1 cellular context compared by ENCODE assay signal in genomic region chr11:1854949-1855885, GRCh38.
TF ChIP-seq lines count a peak whose summit lies in the region.

No MANE protein-coding gene starts in this region.

TF ChIP-seq in HepG2, 621 proteins besides CTCF, POLR2A, EP300 and RAD21:
- TF ChIP-seq ZNF251 (CRISPR knock-in tag; IDR thresholded peaks at IDR 0.05) (no peak), STAG1 (CRISPR knock-in tag; IDR thresholded peaks at IDR 0.05) (peak; percentile 47)
TF ChIP-seq in HepG2: peak in this region for 1.
